ENCODE assay signal across 8 cellular contexts in genomic region chr4:82721819-82722423, GRCh38.
A peak's percentile ranks its signal among the peaks of the same experiment; 100 is the strongest.
DNase-seq lines count a peak whose midpoint lies in the region; ATAC-seq, FAIRE-seq and TF ChIP-seq lines count a peak whose summit lies in the region.

No MANE protein-coding gene starts in this region.

- 10 to 33% (median 24%) methylated on average over 2 of the region's 2 CpGs for WGBS in heart left ventricle, 4 donors

- no peaks in the 10 kb centered on the region for H3K9me3 ChIP-seq in BLaER1 treated with 17β-estradiol and CSF1 and Interleukin-3, amounts not matched to agents 10 nM and 100 nM (replicated peaks in 1 of 11)
- no peaks in the 10 kb centered on the region for H3K9me3 ChIP-seq in heart left ventricle

- H3K36me3 ChIP-seq in BLaER1 treated with 17β-estradiol and CSF1 and Interleukin-3, amounts not matched to agents 10 nM and 100 nM, result no peaks in the 10 kb centered on the region
- no peaks in the 10 kb centered on the region for H3K36me3 ChIP-seq in heart left ventricle

- no peak for DNase-seq in activated B cell treated with CpG ODN at 0.5 μM for 24 hours
- peak in 4 of 5 donors; percentile 28 to 35 (median 32) for DNase-seq in heart left ventricle
- peak; percentile 75 for DNase-seq in superior temporal gyrus (ENCODE audit: extremely low spot score)
- DNase-seq in H54 (ENCODE audit: insufficient read length, low spot score), result no peak
- no peak for DNase-seq in effector CD8-positive, alpha-beta T cell (lab: John Stamatoyannopoulos, UW)

- H3K4me1 ChIP-seq in BLaER1 treated with 17β-estradiol and CSF1 and Interleukin-3, amounts not matched to agents 10 nM and 100 nM, result peaks cover 0 to 51% (median 37%) of the 10 kb centered on the region in 10 experiments; a peak in 16 of 20 replicates
- H3K4me1 ChIP-seq in heart left ventricle, result peaks cover 0 to 18% (median 0%) of the 10 kb centered on the region in 12 donors

- no peaks in the 10 kb centered on the region for H3K27me3 Mint-ChIP-seq in activated B cell treated with CpG ODN at 0.5 μM for 24 hours

- FAIRE-seq in H54 (lab: Jason Lieb, UNC), result no peak

- intact Hi-C loops in activated B cell treated with CpG ODN at 0.5 μM for 24 hours (cut with micrococcal nuclease) (no loop called here), heart left ventricle (cut with DNase I) (loop anchor here in 1 of 10 donors (10.0 kb wide), 1 partner anchor 157 kb away; the partner anchor contains the start of gene TMEM150C)

- no peaks in the 10 kb centered on the region for H3K36me3 Mint-ChIP-seq in activated B cell treated with CpG ODN at 0.5 μM for 24 hours (ENCODE audit: low read depth)

- H3K27ac Mint-ChIP-seq in activated B cell treated with CpG ODN at 0.5 μM for 24 hours, result no peak overlapping the region

- no peaks in the 10 kb centered on the region for H3K4me1 Mint-ChIP-seq in activated B cell treated with CpG ODN at 0.5 μM for 24 hours

- H3K4me3 ChIP-seq in BLaER1 treated with 17β-estradiol and CSF1 and Interleukin-3, amounts not matched to agents 10 nM and 100 nM, result no peak overlapping the region
- no peak overlapping the region for H3K4me3 ChIP-seq in heart left ventricle

- H3K27ac ChIP-seq in BLaER1 treated with 17β-estradiol and CSF1 and Interleukin-3, amounts not matched to agents 10 nM and 100 nM, result no peak overlapping the region
- no peak overlapping the region for H3K27ac ChIP-seq in heart left ventricle

- CTCF ChIA-PET in activated B cell treated with CpG ODN at 0.5 μM for 24 hours (lab: Charles Lee), result interaction anchor here (0.9 kb wide), 1 partner anchor 10 kb away, joined by 3 read pairs; no protein-coding TSS in a partner anchor

- POLR2A ChIA-PET in activated B cell treated with CpG ODN at 0.5 μM for 24 hours (lab: Charles Lee), result interaction anchor here (0.6 kb wide), 1 partner anchor 347 kb away, joined by 3 read pairs; no protein-coding TSS in a partner anchor

- no peak overlapping the region; a peak in 1 of 22 replicates for H3K9ac ChIP-seq in BLaER1 treated with 17β-estradiol and CSF1 and Interleukin-3, amounts not matched to agents 10 nM and 100 nM

- H3K4me2 ChIP-seq in BLaER1 treated with 17β-estradiol and CSF1 and Interleukin-3, amounts not matched to agents 10 nM and 100 nM, result peak overlapping the region in 8 of 11 experiments; percentile 7 to 79 (median 62); a peak in 15 of 22 replicates

- no peak for TF ChIP-seq POLR2A in GM18505 (IDR thresholded peaks at IDR 0.05; ENCODE audit: borderline replicate concordance, extremely low read depth, insufficient read depth, insufficient read length)
- no peak for TF ChIP-seq POLR2A in heart left ventricle (IDR thresholded peaks at IDR 0.05)
- no peak for TF ChIP-seq POLR2A in H54 (IDR thresholded peaks at IDR 0.05; ENCODE audit: low read depth, low read length)

- peak; percentile 66 for ATAC-seq in GM18505 (IDR thresholded peaks at IDR 0.05; ENCODE audit: unreplicated experiment)
- peak; percentile 34 for ATAC-seq in activated B cell treated with CpG ODN at 0.5 μM for 24 hours (ENCODE audit: low read depth)
- peak; percentile 52 to 87 (median 64) for ATAC-seq in heart left ventricle

- peaks cover 0 to 15% (median 0%) of the 10 kb centered on the region in 11 experiments; a peak in 5 of 22 replicates for H3K27me3 ChIP-seq in BLaER1 treated with 17β-estradiol and CSF1 and Interleukin-3, amounts not matched to agents 10 nM and 100 nM
- H3K27me3 ChIP-seq in heart left ventricle, result no peaks in the 10 kb centered on the region

- peaks cover 0 to 3% (median 0%) of the 10 kb centered on the region in 11 experiments; a peak in 2 of 22 replicates for H4K20me1 ChIP-seq in BLaER1 treated with 17β-estradiol and CSF1 and Interleukin-3, amounts not matched to agents 10 nM and 100 nM

- peak; percentile 86 for TF ChIP-seq CTCF in LNCAP (IDR thresholded peaks at IDR 0.05)
- no peak for TF ChIP-seq CTCF in activated B cell treated with CpG ODN at 0.5 μM for 24 hours (IDR thresholded peaks at IDR 0.05)
- TF ChIP-seq CTCF in heart left ventricle (IDR thresholded peaks at IDR 0.05), result peak; percentile 18 to 75 (median 50)

- no peak overlapping the region for H3K4me3 Mint-ChIP-seq in activated B cell treated with CpG ODN at 0.5 μM for 24 hours

- no peaks in the 10 kb centered on the region for H3K9me3 Mint-ChIP-seq in activated B cell treated with CpG ODN at 0.5 μM for 24 hours

Comparison
In these comparisons a context has a peak if more than half of its experiments do, and no peak if none do; other contexts are left out.
1. DNase-seq: peak in heart left ventricle (4 of 5) and superior temporal gyrus (single experiment); none in activated B cell treated with CpG ODN at 0.5 μM for 24 hours (single experiment), H54 (single experiment) and effector CD8-positive, alpha-beta T cell (single experiment).
2. Peak in every context shown above with its lines, with median percentiles within 50 percentile points of each other: ATAC-seq.